Comparison of ENCODE assay signal across 17 cellular contexts in genomic region chr1:150931773-150932172, GRCh38. TPM values are rescaled to one million over a fixed set of nuclear protein-coding genes. Genes with fewer than 3 reads are reported as not detected.
DNase-seq lines count a peak whose midpoint lies in the region; ATAC-seq, FAIRE-seq and TF ChIP-seq lines count a peak whose summit lies in the region.
"Had no signal": no experiment of that assay in that cellular context is flagged by ENCODE, and none has a peak within 500 bp of the region (broad histone marks: within the 10 kb centered on the region; RNA-seq: fewer than 3 reads in every experiment).

No MANE protein-coding gene starts in this region.

- CTCF ChIA-PET in CD4-positive, alpha-beta memory T cell (lab: Charles Lee; ENCODE audit: partially characterized antibody): interaction anchor here (0.8 to 1.6 kb wide), 3 partner anchors 9 to 12 kb away, joined by 3 to 6 read pairs (median 4); no protein-coding TSS in a partner anchor
- CTCF ChIA-PET in IMR-90 (lab: Yijun Ruan, JAX): no interaction called here

- in situ Hi-C loops in IMR-90 (cut with MboI; ENCODE audit: low sequenced_read_pairs): no loop called here

- H3K9me3 ChIP-seq in CD4-positive, alpha-beta memory T cell (ENCODE audit: control insufficient read depth in 1 of 2, low read length in 2 of 2): peaks cover 0 to 3% of the 10 kb centered on the region in 2 donors
- H3K9me3 ChIP-seq in IMR-90 (ENCODE audit: control insufficient read depth, insufficient read depth, low read length): peaks cover 2% of the 10 kb centered on the region
- no peaks in the 10 kb centered on the region for H3K9me3 ChIP-seq in astrocyte (ENCODE audit: insufficient read depth, low read depth, low read length)

- H4K20me1 ChIP-seq in IMR-90 (ENCODE audit: insufficient read depth, low read length) (no peaks in the 10 kb centered on the region), astrocyte (ENCODE audit: insufficient read depth, low read length) (no peaks in the 10 kb centered on the region)

- H2BK5ac ChIP-seq in IMR-90 (ENCODE audit: low read depth, low read length, poor library complexity, severe bottlenecking): no peak overlapping the region

- peaks cover 12% of the 10 kb centered on the region for H3K4me1 ChIP-seq in CD4-positive, alpha-beta memory T cell (ENCODE audit: insufficient read depth, low read length)
- H3K4me1 ChIP-seq in IMR-90 (ENCODE audit: control insufficient read depth, insufficient read depth, low read length) (peaks cover 2% of the 10 kb centered on the region; the same call in 1 of the 2 replicates), astrocyte (ENCODE audit: insufficient read depth, low read length) (no peaks in the 10 kb centered on the region)

- H3K4me2 ChIP-seq in IMR-90 (ENCODE audit: low read depth, low read length) (no peak overlapping the region), astrocyte (ENCODE audit: low read length) (no peak overlapping the region)

- no peak overlapping the region for H3K56ac ChIP-seq in IMR-90 (ENCODE audit: extremely low read depth, insufficient read depth, low read length)

- H3K79me1 ChIP-seq in IMR-90 (ENCODE audit: low read depth in 1 of 2, low read length in 2 of 2): peaks cover 16 to 18% of the 10 kb centered on the region in 2 experiments

- H3K14ac ChIP-seq in IMR-90 (replicated peaks; ENCODE audit: low read depth, low read length): no peak overlapping the region

- H2AK5ac ChIP-seq in IMR-90 (ENCODE audit: low read depth, low read length): no peak overlapping the region

- no peak overlapping the region for H4K5ac ChIP-seq in IMR-90 (ENCODE audit: low read depth, low read length)

- H3K4me3 ChIP-seq in CD4-positive, alpha-beta memory T cell (ENCODE audit: low read length in 2 of 2): no peak overlapping the region
- H3K4me3 ChIP-seq in IMR-90 (ENCODE audit: insufficient read depth, low read depth, low read length) (no peak overlapping the region), astrocyte (ENCODE audit: insufficient read depth, low read depth, low read length) (no peak overlapping the region)
- H3K4me3 ChIP-seq: tibial artery had no signal

- H3K23ac ChIP-seq in IMR-90 (ENCODE audit: low read depth, low read length): no peak overlapping the region

- DNase-seq in CD4-positive, alpha-beta memory T cell: peak in 3 of 5 donors; percentile 24 to 28 (median 28)
- peak; percentile 23 for DNase-seq in IMR-90
- peak; percentile 5 for DNase-seq in astrocyte (ENCODE audit: low read depth)
- peak; percentile 31 for DNase-seq in foreskin melanocyte
- DNase-seq in ecto neural progenitor cell (ENCODE audit: low spot score): no peak
- DNase-seq: activated CD4-positive, alpha-beta T cell treated with anti-CD3 and anti-CD28 coated beads, Interleukin-2, amount 10 ng/mL, durations not matched to agents 7 days and 5 days; amygdala; NCI-H1436; NCI-H69; tibial artery had no signal

- TF ChIP-seq POLR2A in IMR-90 (IDR thresholded peaks at IDR 0.05; ENCODE audit: low read depth, low read length): no peak

- no peak overlapping the region for H4K91ac ChIP-seq in IMR-90 (ENCODE audit: insufficient read depth, low read depth, low read length)

- peaks cover 58 to 62% of the 10 kb centered on the region in 2 donors for H3K36me3 Mint-ChIP-seq in CD4-positive, alpha-beta memory T cell
- peaks cover 31% of the 10 kb centered on the region for H3K36me3 Mint-ChIP-seq in astrocyte (ENCODE audit: low read depth, unreplicated experiment)

- WGBS in IMR-90 (ENCODE audit: extremely low coverage in 2 of 2, insufficient read length in 1 of 2), 2 experiments: no CpG with 5 or more reads among the region's 1 CpG

- H3K18ac ChIP-seq in IMR-90 (ENCODE audit: low read depth, low read length): no peak overlapping the region

- ATAC-seq in IMR-90 (ENCODE audit: low read depth) (no peak), HG02759 (IDR thresholded peaks at IDR 0.05; ENCODE audit: unreplicated experiment) (no peak), GM18502 (IDR thresholded peaks at IDR 0.05; ENCODE audit: poor library complexity, unreplicated experiment) (no peak), HG03565 (IDR thresholded peaks at IDR 0.05; ENCODE audit: unreplicated experiment) (no peak)

- FAIRE-seq in astrocyte (lab: Jason Lieb, UNC): no peak
- FAIRE-seq: keratinocyte had no signal

- H2BK120ac ChIP-seq in IMR-90 (ENCODE audit: low read depth, low read length): no peak overlapping the region

- no peak overlapping the region for H3K4ac ChIP-seq in IMR-90 (ENCODE audit: low read depth, low read length)

- no peak overlapping the region for H2AFZ ChIP-seq in IMR-90 (replicated peaks; ENCODE audit: low read length, poor library complexity)
- H2AFZ ChIP-seq in astrocyte (ENCODE audit: low read depth, low read length): no peak overlapping the region

- H3K9me1 ChIP-seq in IMR-90 (ENCODE audit: insufficient read depth, low read length): 0 out of 2 replicates have a peak, but pooled peaks cover 3% of the 10 kb centered on the region

- TF ChIP-seq CTCF in IMR-90 (conservative IDR thresholded peaks at IDR 0.05; ENCODE audit: low read depth, low read length) (no peak), astrocyte (IDR thresholded peaks at IDR 0.05; ENCODE audit: insufficient read depth, low read depth, low read length) (no peak)

- intact Hi-C loops in CD4-positive, alpha-beta memory T cell (cut with micrococcal nuclease): no loop called here
- intact Hi-C loops in IMR-90 (cut with micrococcal nuclease): no loop called here

- TF ChIP-seq RAD21 in IMR-90 (IDR thresholded peaks at IDR 0.05; ENCODE audit: low read length): no peak

- BruUV-seq in IMR-90 (replicated peaks; lab: Mats Ljungman, UMichigan): no TSS peak

- no peaks in the 10 kb centered on the region for H3K27me3 Mint-ChIP-seq in CD4-positive, alpha-beta memory T cell
- H3K27me3 Mint-ChIP-seq in astrocyte (ENCODE audit: low read depth, unreplicated experiment): no peaks in the 10 kb centered on the region
- H3K27me3 Mint-ChIP-seq: activated CD4-positive, alpha-beta T cell treated with anti-CD3 and anti-CD28 coated beads, Interleukin-2, amount 10 ng/mL, durations not matched to agents 7 days and 5 days had no signal

- H2BK15ac ChIP-seq in IMR-90 (ENCODE audit: low read depth, low read length): no peak overlapping the region

- H3K4me3 Mint-ChIP-seq in CD4-positive, alpha-beta memory T cell: peak overlapping the region in 1 of 8 donors; percentile 42
- no peak overlapping the region for H3K4me3 Mint-ChIP-seq in astrocyte (ENCODE audit: unreplicated experiment)
- H3K4me3 Mint-ChIP-seq: activated CD4-positive, alpha-beta T cell treated with anti-CD3 and anti-CD28 coated beads, Interleukin-2, amount 10 ng/mL, durations not matched to agents 7 days and 5 days; T-helper 2 cell treated with Interferon-gamma antibody and Interleukin-4, amounts not matched to agents 5 μg/mL and 100 μg/mL, for 36 hours had no signal

- POLR2A ChIA-PET in CD4-positive, alpha-beta memory T cell (lab: Charles Lee; ENCODE audit: partially characterized antibody): interaction anchor here (0.6 kb wide), 2 partner anchors 26 to 44 kb away, joined by 3 read pairs; no protein-coding TSS in a partner anchor
- POLR2A ChIA-PET in IMR-90 (lab: Charles Lee; ENCODE audit: unreplicated experiment): no interaction called here

- peaks cover 20% of the 10 kb centered on the region for H3K36me3 ChIP-seq in CD4-positive, alpha-beta memory T cell (ENCODE audit: insufficient read depth, low read length)
- peaks cover 34% of the 10 kb centered on the region for H3K36me3 ChIP-seq in IMR-90 (ENCODE audit: control insufficient read depth, insufficient read depth, low read length)
- H3K36me3 ChIP-seq in astrocyte (ENCODE audit: insufficient read depth, low read length): peaks cover 32% of the 10 kb centered on the region

- H3K9me3 Mint-ChIP-seq in CD4-positive, alpha-beta memory T cell: peaks cover 0 to 18% (median 6%) of the 10 kb centered on the region in 8 donors
- peaks cover 2% of the 10 kb centered on the region for H3K9me3 Mint-ChIP-seq in astrocyte (ENCODE audit: unreplicated experiment)

- H3K27ac ChIP-seq in CD4-positive, alpha-beta memory T cell (ENCODE audit: low read depth, low read length): no peak overlapping the region
- H3K27ac ChIP-seq in IMR-90 (ENCODE audit: insufficient read depth, low read length): no peak overlapping the region
- H3K27ac ChIP-seq in astrocyte (ENCODE audit: low read depth, low read length): no peak overlapping the region
- H3K27ac ChIP-seq: tibial artery had no signal

- no peak overlapping the region for H2AK9ac ChIP-seq in IMR-90 (replicated peaks; ENCODE audit: low read depth, low read length, poor library complexity)

- peaks cover 19% of the 10 kb centered on the region for H3K79me2 ChIP-seq in astrocyte (ENCODE audit: insufficient read depth, low read length)

- H3K4me1 Mint-ChIP-seq in CD4-positive, alpha-beta memory T cell: peaks cover 16 to 24% (median 18%) of the 10 kb centered on the region in 4 donors
- H3K4me1 Mint-ChIP-seq in astrocyte (ENCODE audit: low read depth, unreplicated experiment): no peaks in the 10 kb centered on the region

- dilution Hi-C loops in IMR-90 (cut with HindIII; ENCODE audit: low sequenced_read_pairs, unreplicated experiment): no loop called here

- no peaks in the 10 kb centered on the region for H3K27me3 ChIP-seq in CD4-positive, alpha-beta memory T cell (ENCODE audit: insufficient read depth, low read length)
- H3K27me3 ChIP-seq in IMR-90 (ENCODE audit: control insufficient read depth, insufficient read depth, low read length) (no peaks in the 10 kb centered on the region), astrocyte (ENCODE audit: insufficient read depth, low read length) (no peaks in the 10 kb centered on the region)
- H3K27me3 ChIP-seq: tibial artery had no signal

- H3K9ac ChIP-seq in IMR-90 (ENCODE audit: low read depth, low read length): no peak overlapping the region
- no peak overlapping the region for H3K9ac ChIP-seq in astrocyte (ENCODE audit: low read length)

- H2BK20ac ChIP-seq in IMR-90 (ENCODE audit: low read depth, low read length): no peak overlapping the region

- no peak overlapping the region for H4K8ac ChIP-seq in IMR-90 (ENCODE audit: low read depth in 2 of 2, low read length in 2 of 2)

- H3K27ac Mint-ChIP-seq in CD4-positive, alpha-beta memory T cell: no peak overlapping the region
- no peak overlapping the region for H3K27ac Mint-ChIP-seq in astrocyte (ENCODE audit: unreplicated experiment)
- H3K27ac Mint-ChIP-seq: activated CD4-positive, alpha-beta T cell treated with anti-CD3 and anti-CD28 coated beads, Interleukin-2, amount 10 ng/mL, durations not matched to agents 7 days and 5 days; T-helper 2 cell treated with Interferon-gamma antibody and Interleukin-4, amounts not matched to agents 5 μg/mL and 100 μg/mL, for 36 hours had no signal

RNA-seq across cellular contexts. Expression of gene SETDB1, which starts 5.6 kb away (rescaled TPM):
- 10 to 100 TPM; 71.4 to 72.6 TPM for total RNA-seq in CD4-positive, alpha-beta memory T cell
- 10 to 100 TPM in 1 of 2 donors, 1 to 10 TPM in 1; 9.8 to 14.2 TPM for polyA plus RNA-seq in CD4-positive, alpha-beta memory T cell
- total RNA-seq in IMR-90 (2012; rRNA removed) (22.9 and 24.7 TPM in 2 replicates), astrocyte (28.4 and 30.0 TPM in 2 replicates)
- polyA plus RNA-seq in IMR-90 (2012; rRNA removed): 16.6 and 18.7 TPM in 2 replicates
- polyA plus RNA-seq in IMR-90 (2012; cell fraction: cytosol; rRNA removed): 5.0 and 6.3 TPM in 2 replicates
- 24.4 and 71.3 TPM in 2 replicates for polyA plus RNA-seq in IMR-90 (2012; cell fraction: nucleus; rRNA removed; ENCODE audit: low replicate concordance)

RNA-seq across cellular contexts. Expression of gene CERS2, which starts 42.9 kb away (rescaled TPM):
- total RNA-seq in CD4-positive, alpha-beta memory T cell: 100 to 1,000 TPM; 145 to 149 TPM
- 100 to 1,000 TPM; 184 to 206 TPM for polyA plus RNA-seq in CD4-positive, alpha-beta memory T cell
- total RNA-seq in IMR-90 (2012; rRNA removed) (99.2 and 118 TPM in 2 replicates), astrocyte (177 and 189 TPM in 2 replicates)
- 126 and 127 TPM in 2 replicates for polyA plus RNA-seq in IMR-90 (2012; rRNA removed)
- polyA plus RNA-seq in IMR-90 (2012; cell fraction: cytosol; rRNA removed): 70.7 and 75.7 TPM in 2 replicates
- polyA plus RNA-seq in IMR-90 (2012; cell fraction: nucleus; rRNA removed; ENCODE audit: low replicate concordance): 51.7 and 154 TPM in 2 replicates

RNA-seq across cellular contexts. Expression of gene CTXND2, which starts 44.8 kb away (rescaled TPM):
- total RNA-seq in CD4-positive, alpha-beta memory T cell: not detected
- not detected for polyA plus RNA-seq in CD4-positive, alpha-beta memory T cell
- total RNA-seq in IMR-90 (2012; rRNA removed): not detected in 2 replicates
- polyA plus RNA-seq in IMR-90 (2012; rRNA removed): not detected in 2 replicates
- not detected in 2 replicates for polyA plus RNA-seq in IMR-90 (2012; cell fraction: cytosol; rRNA removed)
- not detected in 2 replicates for polyA plus RNA-seq in IMR-90 (2012; cell fraction: nucleus; rRNA removed; ENCODE audit: low replicate concordance)
- not detected in 2 replicates for total RNA-seq in astrocyte
- total RNA-seq: activated CD4-positive, alpha-beta T cell treated with anti-CD3 and anti-CD28 coated beads, Interleukin-2, amount 10 ng/mL, durations not matched to agents 7 days and 5 days; pulmonary artery endothelial cell had no signal
- polyA plus RNA-seq: BJ, keratinocyte had no signal

RNA-seq across cellular contexts. Expression of gene ANXA9, which starts 50.3 kb away (rescaled TPM):
- total RNA-seq in CD4-positive, alpha-beta memory T cell: under 1 TPM in 1 of 2 experiments, not detected in 1; 0.17 TPM
- polyA plus RNA-seq in CD4-positive, alpha-beta memory T cell: under 1 TPM; 0.23 to 0.33 TPM
- total RNA-seq in IMR-90 (2012; rRNA removed) (under 0.01 and 0.36 TPM in 2 replicates), astrocyte (not detected in 2 replicates)
- 0.16 and 0.21 TPM in 2 replicates for polyA plus RNA-seq in IMR-90 (2012; rRNA removed)
- 0.23 and 0.24 TPM in 2 replicates for polyA plus RNA-seq in IMR-90 (2012; cell fraction: cytosol; rRNA removed)
- polyA plus RNA-seq in IMR-90 (2012; cell fraction: nucleus; rRNA removed; ENCODE audit: low replicate concordance): 0.25 and 0.26 TPM in 2 replicates
- total RNA-seq: pulmonary artery endothelial cell had no signal

RNA-seq across cellular contexts. Expression of gene ARNT, which starts 55.4 kb away (rescaled TPM):
- 10 to 100 TPM; 36.6 to 37.7 TPM for total RNA-seq in CD4-positive, alpha-beta memory T cell
- polyA plus RNA-seq in CD4-positive, alpha-beta memory T cell: 10 to 100 TPM; 20.2 to 25.5 TPM
- total RNA-seq in IMR-90 (2012; rRNA removed) (26.3 and 28.1 TPM in 2 replicates), astrocyte (24.1 and 25.8 TPM in 2 replicates)
- 15.7 and 19.7 TPM in 2 replicates for polyA plus RNA-seq in IMR-90 (2012; rRNA removed)
- polyA plus RNA-seq in IMR-90 (2012; cell fraction: cytosol; rRNA removed): 8.3 and 17.3 TPM in 2 replicates
- 30.5 and 73.0 TPM in 2 replicates for polyA plus RNA-seq in IMR-90 (2012; cell fraction: nucleus; rRNA removed; ENCODE audit: low replicate concordance)
